In the genomic region with DNA sequence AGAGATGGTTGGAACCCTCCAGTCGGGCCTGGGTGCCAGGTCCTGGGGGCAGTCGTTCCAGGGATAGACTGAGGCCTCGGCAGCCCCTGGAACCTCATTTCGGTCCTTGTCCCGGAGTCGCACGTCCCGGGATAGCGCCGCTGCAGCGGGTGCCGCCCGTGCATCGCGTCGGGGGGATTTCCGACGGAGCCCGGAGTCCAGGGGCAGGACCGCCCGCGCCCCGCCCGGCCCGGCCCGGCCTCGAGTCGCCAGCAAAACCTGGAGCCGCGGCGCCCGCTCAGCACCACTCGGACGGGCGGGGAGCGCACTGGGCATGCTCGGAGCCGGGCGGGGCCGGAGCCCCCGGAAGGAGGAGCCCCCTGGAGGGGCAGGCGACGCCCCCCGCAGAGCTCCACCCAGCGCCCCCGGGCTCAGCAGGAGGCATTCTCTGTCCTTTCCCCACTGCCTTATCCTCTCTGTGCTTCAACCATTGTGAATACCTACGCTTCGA, we compare ENCODE assay signal across 8 cellular contexts. TPM values are rescaled to one million over a fixed set of nuclear protein-coding genes. Genes with fewer than 3 reads are reported as not detected.
DNase-seq lines count a peak whose midpoint lies in the region; ATAC-seq, FAIRE-seq and TF ChIP-seq lines count a peak whose summit lies in the region.

No MANE protein-coding gene starts in this region.

- peak overlapping the region; percentile 61 to 97 for H3K27ac ChIP-seq in A549
- no peak overlapping the region for H3K27ac ChIP-seq in ectodermal cell (ENCODE audit: insufficient read depth, low read depth, low read length, poor library complexity, severe bottlenecking)
- H3K27ac ChIP-seq in mesenchymal stem cell (ENCODE audit: low read length, poor library complexity, severe bottlenecking), result no peak overlapping the region

- peak overlapping the region; percentile 30 for H4K8ac ChIP-seq in mesenchymal stem cell (ENCODE audit: low read length)

- no peak overlapping the region for H2BK15ac ChIP-seq in mesenchymal stem cell (ENCODE audit: low read depth, poor library complexity, severe bottlenecking)

- H3K4me3 ChIP-seq in A549 (peak overlapping the region; percentile 50), ectodermal cell (ENCODE audit: insufficient read depth, low read depth, low read length) (peak overlapping the region; percentile 3), mesenchymal stem cell (ENCODE audit: insufficient read depth in 1 of 2, low read depth in 1 of 2, low read length in 2 of 2) (peak overlapping the region; percentile 55 to 72)

- H3K4me1 ChIP-seq in A549 (peaks cover 24% of the 10 kb centered on the region), ectodermal cell (ENCODE audit: control insufficient read depth, insufficient read depth, low read length) (no peaks in the 10 kb centered on the region), mesenchymal stem cell (ENCODE audit: control insufficient read depth, insufficient read depth, low read depth, low read length) (peaks cover 26% of the 10 kb centered on the region)

- H3K14ac ChIP-seq in mesenchymal stem cell (ENCODE audit: low read length in 2 of 2), result no peak overlapping the region

- peak overlapping the region in 1 of 2 experiments; percentile 26 for H3K18ac ChIP-seq in mesenchymal stem cell (ENCODE audit: low read depth in 1 of 2, low read length in 2 of 2)

- H3K36me3 ChIP-seq in ectodermal cell (ENCODE audit: control insufficient read depth, insufficient read depth, low read length) (no peaks in the 10 kb centered on the region), mesenchymal stem cell (ENCODE audit: control insufficient read depth in 1 of 2, insufficient read depth in 2 of 2, low read depth in 1 of 2, low read length in 2 of 2) (peaks cover 0 to 4% of the 10 kb centered on the region in 2 experiments)

- no peak overlapping the region for H3K4ac ChIP-seq in mesenchymal stem cell (ENCODE audit: low read depth in 1 of 2, low read length in 2 of 2)

- peaks cover 15% of the 10 kb centered on the region for H3K79me1 ChIP-seq in mesenchymal stem cell (replicated peaks; ENCODE audit: low read length, poor library complexity, severe bottlenecking)

- CTCF ChIA-PET in A549 (lab: Yijun Ruan, JAX), result interaction anchor here (0.7 to 8.5 kb wide), 7 partner anchors 10 to 255 kb away, joined by 3 to 88 read pairs (median 6); no protein-coding TSS in a partner anchor

- H2BK5ac ChIP-seq in mesenchymal stem cell (ENCODE audit: low read depth, low read length, poor library complexity, severe bottlenecking), result no peak overlapping the region

- H3K23ac ChIP-seq in mesenchymal stem cell (ENCODE audit: low read length in 2 of 2), result no peak overlapping the region

- TF ChIP-seq POLR2A in A549 (IDR thresholded peaks at IDR 0.05; ENCODE audit: low read length), result peak; percentile 41; the same call in 1 of the 2 replicates

- FAIRE-seq in A549 (lab: Jason Lieb, UNC), result no peak

- peak; percentile 82 to 95 for ATAC-seq in A549
- ATAC-seq in HG03521 (IDR thresholded peaks at IDR 0.05; ENCODE audit: unreplicated experiment), result no peak
- no peak for ATAC-seq in GM18870 (IDR thresholded peaks at IDR 0.05; ENCODE audit: unreplicated experiment)

- DNase-seq in A549 (ENCODE audit: low read depth in 1 of 2, low spot score in 1 of 2), result peak; percentile 69 to 74
- DNase-seq in NCI-H146 (lab: John Stamatoyannopoulos, UW), result peak; percentile 73
- peak; percentile 43 for DNase-seq in mesenchymal stem cell
- DNase-seq in activated CD8-positive, alpha-beta memory T cell treated with anti-CD3 and anti-CD28 coated beads, Interleukin-2, amount 50 U/mL, for 48 hours, result no peak
- DNase-seq in activated CD4-positive, alpha-beta T cell treated with anti-CD3 and anti-CD28 coated beads for 1 hour, result no peak

- H2BK120ac ChIP-seq in mesenchymal stem cell (ENCODE audit: low read depth, low read length), result no peak overlapping the region

- POLR2A ChIA-PET in A549 (lab: Yijun Ruan, JAX), result no interaction called here

- no peak overlapping the region for H4K91ac ChIP-seq in mesenchymal stem cell (ENCODE audit: low read length)

- H3K9me3 ChIP-seq in A549, result no peaks in the 10 kb centered on the region
- H3K9me3 ChIP-seq in ectodermal cell (ENCODE audit: control insufficient read depth, low read length), result no peaks in the 10 kb centered on the region
- no peaks in the 10 kb centered on the region for H3K9me3 ChIP-seq in mesenchymal stem cell (ENCODE audit: control insufficient read depth, low read length)

- H2AK5ac ChIP-seq in mesenchymal stem cell (ENCODE audit: low read length, severe bottlenecking), result no peak overlapping the region

- no peak for TF ChIP-seq EP300 in A549 (IDR thresholded peaks at IDR 0.05)

- H2AFZ ChIP-seq in mesenchymal stem cell (ENCODE audit: low read depth, low read length), result peak overlapping the region; percentile 46

- WGBS in A549 (ENCODE audit: missing lambda C conversion rate), result 3% methylated on average over 45 of the region's 48 CpGs
- 2% methylated on average over 48 of the region's 48 CpGs for WGBS in ectodermal cell, 2 experiments
- 2% methylated on average over 37 of the region's 48 CpGs for WGBS in mesenchymal stem cell

- no peak overlapping the region for H3K9ac ChIP-seq in mesenchymal stem cell (ENCODE audit: low read length)

- peak overlapping the region; percentile 97 for H3K4me2 ChIP-seq in A549
- peak overlapping the region; percentile 70 for H3K4me2 ChIP-seq in mesenchymal stem cell (ENCODE audit: low read length, poor library complexity, severe bottlenecking)

- H3K27me3 ChIP-seq in ectodermal cell (ENCODE audit: control insufficient read depth, insufficient read depth, low read length, poor library complexity, severe bottlenecking) (peaks cover 77% of the 10 kb centered on the region), mesenchymal stem cell (ENCODE audit: control insufficient read depth in 1 of 2, insufficient read depth in 1 of 2, low read length in 2 of 2) (peaks cover 12 to 93% of the 10 kb centered on the region in 2 experiments)

- no peak for TF ChIP-seq RAD21 in A549 (conservative IDR thresholded peaks at IDR 0.05 in 1 of 2, IDR thresholded peaks at IDR 0.05 in 1 of 2)

- TF ChIP-seq CTCF in A549 (IDR thresholded peaks at IDR 0.05), result no peak

- no peak overlapping the region for H2BK12ac ChIP-seq in mesenchymal stem cell (ENCODE audit: low read length in 2 of 2)

TF ChIP-seq in A549, 52 proteins besides CTCF, POLR2A, EP300 and RAD21:
- TF ChIP-seq JUN (IDR thresholded peaks at IDR 0.05) (peak in 1 of 2 experiments; percentile 47; a peak in 2 of 5 replicates), NR3C1 (IDR thresholded peaks at IDR 0.05) (no peak), CHD4 (IDR thresholded peaks at IDR 0.05; ENCODE audit: borderline replicate concordance) (no peak), MAZ (IDR thresholded peaks at IDR 0.05; ENCODE audit: borderline replicate concordance, low read depth, low read length) (peak; percentile 77; the same call in 1 of the 2 replicates)
- TF ChIP-seq, protein P1, sequence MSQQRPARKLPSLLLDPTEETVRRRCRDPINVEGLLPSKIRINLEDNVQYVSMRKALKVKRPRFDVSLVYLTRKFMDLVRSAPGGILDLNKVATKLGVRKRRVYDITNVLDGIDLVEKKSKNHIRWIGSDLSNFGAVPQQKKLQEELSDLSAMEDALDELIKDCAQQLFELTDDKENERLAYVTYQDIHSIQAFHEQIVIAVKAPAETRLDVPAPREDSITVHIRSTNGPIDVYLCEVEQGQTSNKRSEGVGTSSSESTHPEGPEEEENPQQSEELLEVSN (IDR thresholded peaks at IDR 0.05; ENCODE audit: borderline replicate concordance, low read depth), result peak; percentile 60
- TF ChIP-seq, protein P2, sequence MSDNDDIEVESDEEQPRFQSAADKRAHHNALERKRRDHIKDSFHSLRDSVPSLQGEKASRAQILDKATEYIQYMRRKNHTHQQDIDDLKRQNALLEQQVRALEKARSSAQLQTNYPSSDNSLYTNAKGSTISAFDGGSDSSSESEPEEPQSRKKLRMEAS (IDR thresholded peaks at IDR 0.05), result peak; percentile 74
- TF ChIP-seq, protein P3, sequence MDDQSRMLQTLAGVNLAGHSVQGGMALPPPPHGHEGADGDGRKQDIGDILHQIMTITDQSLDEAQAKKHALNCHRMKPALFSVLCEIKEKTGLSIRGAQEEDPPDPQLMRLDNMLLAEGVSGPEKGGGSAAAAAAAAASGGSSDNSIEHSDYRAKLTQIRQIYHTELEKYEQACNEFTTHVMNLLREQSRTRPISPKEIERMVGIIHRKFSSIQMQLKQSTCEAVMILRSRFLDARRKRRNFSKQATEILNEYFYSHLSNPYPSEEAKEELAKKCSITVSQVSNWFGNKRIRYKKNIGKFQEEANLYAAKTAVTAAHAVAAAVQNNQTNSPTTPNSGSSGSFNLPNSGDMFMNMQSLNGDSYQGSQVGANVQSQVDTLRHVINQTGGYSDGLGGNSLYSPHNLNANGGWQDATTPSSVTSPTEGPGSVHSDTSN (IDR thresholded peaks at IDR 0.05), result peak; percentile 39; the same call in 1 of the 2 replicates

RNA-seq across cellular contexts. Expression of a gene that starts 1.6 kb away (rescaled TPM):
- polyA plus RNA-seq in A549 (2011; rRNA removed), result 20.3 and 30.6 TPM in 2 replicates
- polyA plus RNA-seq in A549 (2012; cell fraction: cytosol; rRNA removed), result 7.5 and 8.3 TPM in 2 replicates
- 9.8 and 15.0 TPM in 2 replicates for polyA plus RNA-seq in A549 (2012; cell fraction: nucleus; rRNA removed)
- 8.5 to 8.9 TPM (median 8.6 TPM) in 3 replicates for polyA plus RNA-seq in A549 (2017; fragmentation: RNase III; extraction: RNeasy Plus Mini Kit Qiagen cat#74134 plus additional on column Dnase treatment)
- 15.7 and 18.3 TPM in 2 replicates for polyA minus RNA-seq in A549 (2011; rRNA and poly(A)+ RNA removed)
- 1.2 TPM for polyA plus RNA-seq in ectodermal cell (2013, experiment 1 of 4)
- 2.4 TPM for polyA plus RNA-seq in ectodermal cell (2013, experiment 2 of 4)
- polyA plus RNA-seq in ectodermal cell (2013, experiment 3 of 4), result 1.8 TPM
- polyA plus RNA-seq in ectodermal cell (2013, experiment 4 of 4), result 1.1 TPM
- 1.4 TPM for polyA plus RNA-seq in mesenchymal stem cell (2013, experiment 1 of 2)
- polyA plus RNA-seq in mesenchymal stem cell (2013, experiment 2 of 2), result 1.5 TPM

Comparison
In these comparisons a context has a peak if more than half of its experiments do, and no peak if none do; other contexts are left out.
1. ATAC-seq: peak in A549 (2 of 2); none in HG03521 (single experiment) and GM18870 (single experiment).
2. DNase-seq: peak in A549 (2 of 2), NCI-H146 (single experiment) and mesenchymal stem cell (single experiment); none in activated CD8-positive, alpha-beta memory T cell treated with anti-CD3 and anti-CD28 coated beads, Interleukin-2, amount 50 U/mL, for 48 hours (single experiment) and activated CD4-positive, alpha-beta T cell treated with anti-CD3 and anti-CD28 coated beads for 1 hour (single experiment).
3. H3K27ac ChIP-seq: peak in A549 (2 of 2); none in ectodermal cell (single experiment) and mesenchymal stem cell (single experiment).
4. H3K4me3 ChIP-seq: peak in every context shown above with its lines; median percentile 64 in mesenchymal stem cell; 50 in A549; 3 in ectodermal cell.